17 cellular contexts compared by ENCODE assay signal in the genomic region with DNA sequence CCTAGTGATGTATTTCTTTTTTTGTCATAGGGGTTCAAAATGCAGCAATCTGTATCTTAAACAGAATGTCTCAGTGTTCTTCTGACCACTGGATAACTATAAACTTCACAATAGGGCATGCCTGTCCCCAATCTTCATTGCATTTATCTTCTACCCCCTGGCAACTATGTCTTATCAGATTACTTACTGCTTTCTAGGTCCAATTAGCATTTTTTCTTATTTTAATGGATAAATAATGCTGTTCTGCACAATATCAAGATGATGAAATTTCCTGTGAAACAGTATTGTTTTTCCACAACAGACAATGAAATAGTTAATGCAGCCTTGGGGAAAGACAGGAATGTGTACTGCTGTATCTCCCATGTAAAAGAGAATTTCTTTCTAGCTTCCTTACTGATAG.
DNase-seq lines count a peak whose midpoint lies in the region; ATAC-seq and TF ChIP-seq lines count a peak whose summit lies in the region.
"Had no signal": no experiment of that assay in that cellular context is flagged by ENCODE, and none has a peak within 500 bp of the region (broad histone marks: within the 10 kb centered on the region; RNA-seq: fewer than 3 reads in every experiment).

No MANE protein-coding gene starts in this region.

- H3K4me2 ChIP-seq in SK-N-SH, result no peak overlapping the region
- H3K4me2 ChIP-seq: BLaER1 had no signal

- H3K27me3 ChIP-seq in SK-N-SH (ENCODE audit: insufficient read depth) (no peaks in the 10 kb centered on the region), right lobe of liver (no peaks in the 10 kb centered on the region)
- H3K27me3 ChIP-seq: BE2C, BLaER1 had no signal

- TF ChIP-seq RAD21 in SK-N-SH (IDR thresholded peaks at IDR 0.05; ENCODE audit: low read length), result no peak; the same call in 1 of the 2 replicates

- H3K9me2 ChIP-seq in SK-N-SH, result no peaks in the 10 kb centered on the region

- H3K9ac ChIP-seq in SK-N-SH, result no peak overlapping the region
- H3K9ac ChIP-seq: BLaER1 had no signal

- H3K9me3 Mint-ChIP-seq in activated naive CD4-positive, alpha-beta T cell treated with anti-CD3 and anti-CD28 coated beads, Interleukin-2, amount 50 U/mL, for 72 hours, result peaks cover 11 to 12% of the 10 kb centered on the region in 2 donors
- H3K9me3 Mint-ChIP-seq in Calu3 (ENCODE audit: low read depth, unreplicated experiment), result peaks cover 4% of the 10 kb centered on the region

- peak in 1 of 2 experiments; percentile 91; a peak in 1 of 4 replicates for TF ChIP-seq EP300 in SK-N-SH (IDR thresholded peaks at IDR 0.05; ENCODE audit: borderline replicate concordance in 1 of 2, low read depth in 1 of 2, low read length in 1 of 2)

- no peak overlapping the region for H3K4me3 ChIP-seq in SK-N-SH (ENCODE audit: low read depth in 2 of 2, low read length in 1 of 2)
- no peak overlapping the region for H3K4me3 ChIP-seq in right lobe of liver
- H3K4me3 ChIP-seq: BLaER1 had no signal

- intact Hi-C loops in right lobe of liver (cut with DNase I), result no loop called here
- intact Hi-C loops in Calu3 (cut with micrococcal nuclease; ENCODE audit: unreplicated experiment), result no loop called here

- no peak overlapping the region for H3K27ac Mint-ChIP-seq in activated naive CD4-positive, alpha-beta T cell treated with anti-CD3 and anti-CD28 coated beads, Interleukin-2, amount 50 U/mL, for 72 hours
- no peak overlapping the region for H3K27ac Mint-ChIP-seq in Calu3 (ENCODE audit: unreplicated experiment)
- H3K27ac Mint-ChIP-seq: CD14-positive monocyte; CD4-positive, alpha-beta memory T cell; CD4-positive, CD25-positive, alpha-beta regulatory T cell; CD8-positive, alpha-beta memory T cell had no signal

- POLR2A ChIA-PET in SK-N-SH (lab: Yijun Ruan, JAX), result no interaction called here

- no TSS peak for BruUV-seq in Calu3 (replicated peaks; lab: Mats Ljungman, UMichigan)

- H2AFZ ChIP-seq in SK-N-SH (ENCODE audit: low read depth), result no peak overlapping the region

- peaks cover 0 to 3% of the 10 kb centered on the region in 2 experiments; a peak in 2 of 4 replicates for H3K4me1 ChIP-seq in SK-N-SH (ENCODE audit: control insufficient read depth in 1 of 2, insufficient read depth in 2 of 2, low read depth in 1 of 2, low read length in 1 of 2)
- H3K4me1 ChIP-seq in right lobe of liver, result no peaks in the 10 kb centered on the region
- H3K4me1 ChIP-seq: BLaER1 had no signal

- CTCF ChIA-PET in SK-N-SH (lab: Yijun Ruan, JAX) (interaction anchor here (0.7 kb wide), 1 partner anchor 586 kb away, joined by 4 read pairs; no protein-coding TSS in a partner anchor), Calu3 (lab: Charles Lee) (no interaction called here)

- H3K27ac ChIP-seq in SK-N-SH (ENCODE audit: low read depth in 2 of 2, low read length in 1 of 2), result peak overlapping the region in 1 of 2 experiments; percentile 68; a peak in 2 of 4 replicates
- H3K27ac ChIP-seq in right lobe of liver, result no peak overlapping the region
- H3K27ac ChIP-seq: BLaER1 had no signal

- H4K20me1 ChIP-seq in SK-N-SH (ENCODE audit: insufficient read depth), result no peaks in the 10 kb centered on the region
- H4K20me1 ChIP-seq: BLaER1 had no signal

- H3F3A ChIP-seq in SK-N-SH (replicated peaks; ENCODE audit: insufficient read depth), result no peaks in the 10 kb centered on the region

- H3K4me3 Mint-ChIP-seq in Calu3 (ENCODE audit: low read depth, unreplicated experiment), result no peak overlapping the region
- H3K4me3 Mint-ChIP-seq: CD14-positive monocyte; CD4-positive, alpha-beta memory T cell; CD4-positive, CD25-positive, alpha-beta regulatory T cell; CD8-positive, alpha-beta memory T cell had no signal

- no peaks in the 10 kb centered on the region for H3K4me1 Mint-ChIP-seq in Calu3 (ENCODE audit: low read depth, unreplicated experiment)
- H3K4me1 Mint-ChIP-seq: CD14-positive monocyte; CD4-positive, alpha-beta memory T cell; CD4-positive, CD25-positive, alpha-beta regulatory T cell; CD8-positive, alpha-beta memory T cell had no signal

- H3K9me3 ChIP-seq in SK-N-SH (no peaks in the 10 kb centered on the region), right lobe of liver (no peaks in the 10 kb centered on the region)
- H3K9me3 ChIP-seq: BE2C, BLaER1 had no signal

- TF ChIP-seq POLR2A in right lobe of liver (IDR thresholded peaks at IDR 0.05), result no peak

- H3K36me3 Mint-ChIP-seq in activated naive CD4-positive, alpha-beta T cell treated with anti-CD3 and anti-CD28 coated beads, Interleukin-2, amount 50 U/mL, for 72 hours, result peaks cover 0 to 5% of the 10 kb centered on the region in 2 donors
- no peaks in the 10 kb centered on the region for H3K36me3 Mint-ChIP-seq in Calu3 (ENCODE audit: insufficient read depth, unreplicated experiment)
- H3K36me3 Mint-ChIP-seq: CD14-positive monocyte; CD4-positive, alpha-beta memory T cell; CD4-positive, CD25-positive, alpha-beta regulatory T cell; CD8-positive, alpha-beta memory T cell had no signal

- H3K36me3 ChIP-seq in SK-N-SH (replicated peaks in 1 of 2; ENCODE audit: control insufficient read depth in 1 of 2, insufficient read depth in 2 of 2, low read length in 1 of 2), result no peaks in the 10 kb centered on the region
- no peaks in the 10 kb centered on the region for H3K36me3 ChIP-seq in right lobe of liver
- H3K36me3 ChIP-seq: BE2C, BLaER1 had no signal

- H3K27me3 Mint-ChIP-seq in Calu3 (ENCODE audit: unreplicated experiment), result no peaks in the 10 kb centered on the region
- H3K27me3 Mint-ChIP-seq: CD4-positive, alpha-beta memory T cell; CD4-positive, CD25-positive, alpha-beta regulatory T cell; CD8-positive, alpha-beta memory T cell had no signal

- peak; percentile 27 for DNase-seq in SK-N-SH
- DNase-seq in amniotic epithelial cell (ENCODE audit: low read depth), result peak; percentile 29
- no peak for DNase-seq in right lobe of liver
- DNase-seq in activated naive CD4-positive, alpha-beta T cell treated with anti-CD3 and anti-CD28 coated beads, Interleukin-2, amount 50 U/mL, for 72 hours (ENCODE audit: low spot score in 2 of 2), result no peak
- DNase-seq in Calu3, result no peak
- DNase-seq: 8988T; ACHN; BE2C; C1 segment of cervical spinal cord; CD4-positive, alpha-beta memory T cell; CD4-positive, CD25-positive, alpha-beta regulatory T cell; CD8-positive, alpha-beta memory T cell; COR-L47; DMS79 treated with DMSO at 0.1 percent for 48 hours; GF-D8 had no signal

- H3K79me2 ChIP-seq in SK-N-SH (ENCODE audit: insufficient read depth), result no peaks in the 10 kb centered on the region

- no peak for ATAC-seq in right lobe of liver
- no peak for ATAC-seq in activated naive CD4-positive, alpha-beta T cell treated with anti-CD3 and anti-CD28 coated beads, Interleukin-2, amount 50 U/mL, for 72 hours

- no peak for TF ChIP-seq CTCF in SK-N-SH (IDR thresholded peaks at IDR 0.05)
- TF ChIP-seq CTCF in right lobe of liver (IDR thresholded peaks at IDR 0.05), result no peak
- no peak for TF ChIP-seq CTCF in Calu3 (IDR thresholded peaks at IDR 0.05; ENCODE audit: unreplicated experiment)

TF ChIP-seq in SK-N-SH, 30 proteins besides CTCF, POLR2A, EP300 and RAD21 (continues in another document):
- TF ChIP-seq FOXJ3 (CRISPR knock-in tag; IDR thresholded peaks at IDR 0.05), result 0 out of 2 replicates have a peak, but pooled peaks have one; percentile 31
- no peak for TF ChIP-seq TAF1 (IDR thresholded peaks at IDR 0.05; ENCODE audit: borderline replicate concordance, low read depth, low read length)
- TF ChIP-seq, protein P1, sequence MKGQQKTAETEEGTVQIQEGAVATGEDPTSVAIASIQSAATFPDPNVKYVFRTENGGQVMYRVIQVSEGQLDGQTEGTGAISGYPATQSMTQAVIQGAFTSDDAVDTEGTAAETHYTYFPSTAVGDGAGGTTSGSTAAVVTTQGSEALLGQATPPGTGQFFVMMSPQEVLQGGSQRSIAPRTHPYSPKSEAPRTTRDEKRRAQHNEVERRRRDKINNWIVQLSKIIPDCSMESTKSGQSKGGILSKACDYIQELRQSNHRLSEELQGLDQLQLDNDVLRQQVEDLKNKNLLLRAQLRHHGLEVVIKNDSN (IDR thresholded peaks at IDR 0.05; ENCODE audit: borderline replicate concordance, low read depth), result no peak
- TF ChIP-seq MXI1 (IDR thresholded peaks at IDR 0.05; ENCODE audit: low read depth, low read length), result no peak
- no peak for TF ChIP-seq TEAD4 (IDR thresholded peaks at IDR 0.05; ENCODE audit: borderline replicate concordance, insufficient read depth)
- TF ChIP-seq EZH2phosphoT487 (IDR thresholded peaks at IDR 0.05; ENCODE audit: borderline replicate concordance, low read depth), result no peak
- TF ChIP-seq NFIC (IDR thresholded peaks at IDR 0.05; ENCODE audit: borderline replicate concordance), result no peak
- TF ChIP-seq CHD2 (IDR thresholded peaks at IDR 0.05; ENCODE audit: low read length, partially characterized antibody), result peak; percentile 63
- TF ChIP-seq YY1 (IDR thresholded peaks at IDR 0.05; ENCODE audit: low read depth), result no peak
- TF ChIP-seq, protein P2, sequence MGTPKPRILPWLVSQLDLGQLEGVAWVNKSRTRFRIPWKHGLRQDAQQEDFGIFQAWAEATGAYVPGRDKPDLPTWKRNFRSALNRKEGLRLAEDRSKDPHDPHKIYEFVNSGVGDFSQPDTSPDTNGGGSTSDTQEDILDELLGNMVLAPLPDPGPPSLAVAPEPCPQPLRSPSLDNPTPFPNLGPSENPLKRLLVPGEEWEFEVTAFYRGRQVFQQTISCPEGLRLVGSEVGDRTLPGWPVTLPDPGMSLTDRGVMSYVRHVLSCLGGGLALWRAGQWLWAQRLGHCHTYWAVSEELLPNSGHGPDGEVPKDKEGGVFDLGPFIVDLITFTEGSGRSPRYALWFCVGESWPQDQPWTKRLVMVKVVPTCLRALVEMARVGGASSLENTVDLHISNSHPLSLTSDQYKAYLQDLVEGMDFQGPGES (IDR thresholded peaks at IDR 0.05; ENCODE audit: low read depth, low read length), result no peak
- TF ChIP-seq FOSL2 (IDR thresholded peaks at IDR 0.05; ENCODE audit: borderline replicate concordance, low read depth), result no peak
- TF ChIP-seq, protein P3, sequence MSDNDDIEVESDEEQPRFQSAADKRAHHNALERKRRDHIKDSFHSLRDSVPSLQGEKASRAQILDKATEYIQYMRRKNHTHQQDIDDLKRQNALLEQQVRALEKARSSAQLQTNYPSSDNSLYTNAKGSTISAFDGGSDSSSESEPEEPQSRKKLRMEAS (IDR thresholded peaks at IDR 0.05; ENCODE audit: low read depth), result no peak
- TF ChIP-seq, protein P4, sequence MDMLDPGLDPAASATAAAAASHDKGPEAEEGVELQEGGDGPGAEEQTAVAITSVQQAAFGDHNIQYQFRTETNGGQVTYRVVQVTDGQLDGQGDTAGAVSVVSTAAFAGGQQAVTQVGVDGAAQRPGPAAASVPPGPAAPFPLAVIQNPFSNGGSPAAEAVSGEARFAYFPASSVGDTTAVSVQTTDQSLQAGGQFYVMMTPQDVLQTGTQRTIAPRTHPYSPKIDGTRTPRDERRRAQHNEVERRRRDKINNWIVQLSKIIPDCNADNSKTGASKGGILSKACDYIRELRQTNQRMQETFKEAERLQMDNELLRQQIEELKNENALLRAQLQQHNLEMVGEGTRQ (IDR thresholded peaks at IDR 0.05; ENCODE audit: borderline replicate concordance, low read depth, low read length), result no peak
- no peak for TF ChIP-seq ELF1 (IDR thresholded peaks at IDR 0.05)
- no peak for TF ChIP-seq NRF1 (IDR thresholded peaks at IDR 0.05; ENCODE audit: low read depth, low read length)

Comparison
In these comparisons a context has a peak if more than half of its experiments do, and no peak if none do; other contexts are left out.
1. DNase-seq: peak in SK-N-SH (single experiment) and amniotic epithelial cell (single experiment); none in right lobe of liver (0 of 3), activated naive CD4-positive, alpha-beta T cell treated with anti-CD3 and anti-CD28 coated beads, Interleukin-2, amount 50 U/mL, for 72 hours (0 of 2) and Calu3 (single experiment).